ENCODE assay signal across 2 cellular contexts in genomic region chr15:74050835-74051234, GRCh38.
TF ChIP-seq lines count a peak whose summit lies in the region.

No MANE protein-coding gene starts in this region.

TF ChIP-seq in liver, 16 proteins besides CTCF, POLR2A, EP300 and RAD21:
- no peak for TF ChIP-seq NR2F2 (IDR thresholded peaks at IDR 0.05)
- no peak for TF ChIP-seq TAF1 (conservative IDR thresholded peaks at IDR 0.05)
- no peak for TF ChIP-seq GABPA (IDR thresholded peaks at IDR 0.05 in 1 of 2, conservative IDR thresholded peaks at IDR 0.05 in 1 of 2)
- no peak for TF ChIP-seq EGR1 (IDR thresholded peaks at IDR 0.05; ENCODE audit: low read depth in 2 of 2)
- TF ChIP-seq FOXA1 (IDR thresholded peaks at IDR 0.05) = no peak
- no peak for TF ChIP-seq REST (IDR thresholded peaks at IDR 0.05)
- TF ChIP-seq ATF3 (IDR thresholded peaks at IDR 0.05) = no peak
- no peak for TF ChIP-seq FOXA2 (IDR thresholded peaks at IDR 0.05)
- TF ChIP-seq HNF4G (IDR thresholded peaks at IDR 0.05) = no peak
- no peak for TF ChIP-seq JUND (IDR thresholded peaks at IDR 0.05)
- no peak for TF ChIP-seq SP1 (IDR thresholded peaks at IDR 0.05)
- no peak for TF ChIP-seq ZBTB33 (IDR thresholded peaks at IDR 0.05)
- no peak for TF ChIP-seq HNF4A (conservative IDR thresholded peaks at IDR 0.05)
- no peak for TF ChIP-seq YY1 (IDR thresholded peaks at IDR 0.05)
- TF ChIP-seq MAX (IDR thresholded peaks at IDR 0.05) = no peak
- TF ChIP-seq RXRA (IDR thresholded peaks at IDR 0.05) = no peak

TF ChIP-seq in HepG2, 621 proteins besides CTCF, POLR2A, EP300 and RAD21:
- no peak for TF ChIP-seq JUN (CRISPR knock-in tag; IDR thresholded peaks at IDR 0.05)
- TF ChIP-seq ZNF354B (CRISPR knock-in tag; IDR thresholded peaks at IDR 0.05) = no peak
- no peak for TF ChIP-seq ZNF230 (CRISPR knock-in tag; IDR thresholded peaks at IDR 0.05)
- no peak for TF ChIP-seq ZSCAN22 (CRISPR knock-in tag; IDR thresholded peaks at IDR 0.05)
- TF ChIP-seq KAT8 (CRISPR knock-in tag; IDR thresholded peaks at IDR 0.05) = no peak
- TF ChIP-seq GATAD2A (CRISPR knock-in tag; IDR thresholded peaks at IDR 0.05) = no peak
- TF ChIP-seq SIN3B (IDR thresholded peaks at IDR 0.05; ENCODE audit: low read length) = no peak
- no peak for TF ChIP-seq ZMYM3 (CRISPR knock-in tag; IDR thresholded peaks at IDR 0.05)
- no peak for TF ChIP-seq FOXO4 (CRISPR knock-in tag; conservative IDR thresholded peaks at IDR 0.05)
- TF ChIP-seq PHF20 (CRISPR knock-in tag; IDR thresholded peaks at IDR 0.05) = no peak
- TF ChIP-seq MATR3 (CRISPR knock-in tag; IDR thresholded peaks at IDR 0.05) = no peak
- no peak for TF ChIP-seq RNF2 (conservative IDR thresholded peaks at IDR 0.05; ENCODE audit: low read depth)
- no peak for TF ChIP-seq ZNF275 (CRISPR knock-in tag; IDR thresholded peaks at IDR 0.05; ENCODE audit: borderline replicate concordance)
- no peak for TF ChIP-seq ZNF460 (CRISPR knock-in tag; IDR thresholded peaks at IDR 0.05; ENCODE audit: borderline replicate concordance)
- TF ChIP-seq ZNF768 (CRISPR knock-in tag; IDR thresholded peaks at IDR 0.05) = no peak
- no peak for TF ChIP-seq MLXIP (CRISPR knock-in tag; IDR thresholded peaks at IDR 0.05; ENCODE audit: borderline replicate concordance)
